Comparison of ENCODE assay signal across 16 cellular contexts in genomic region chr15:75446146-75446545, GRCh38. TPM values are rescaled to one million over a fixed set of nuclear protein-coding genes. Genes with fewer than 3 reads are reported as not detected.
DNase-seq lines count a peak whose midpoint lies in the region; ATAC-seq and TF ChIP-seq lines count a peak whose summit lies in the region.
"Had no signal": no experiment of that assay in that cellular context is flagged by ENCODE, and none has a peak within 500 bp of the region (broad histone marks: within the 10 kb centered on the region; RNA-seq: fewer than 3 reads in every experiment).

No MANE protein-coding gene starts in this region.

- ATAC-seq in activated naive CD4-positive, alpha-beta T cell treated with anti-CD3 and anti-CD28 coated beads, Interleukin-2, amount 50 U/mL, for 72 hours = no peak
- no peak for ATAC-seq in HG03520 (IDR thresholded peaks at IDR 0.05; ENCODE audit: unreplicated experiment)
- ATAC-seq: mucosa of descending colon had no signal

- no peak overlapping the region for H3K4me3 ChIP-seq in tibial artery
- H3K4me3 ChIP-seq: adrenal gland, mucosa of descending colon, prostate gland had no signal

- H3K27me3 ChIP-seq in tibial artery = no peaks in the 10 kb centered on the region
- H3K27me3 ChIP-seq: adrenal gland had no signal

- H3K27ac ChIP-seq in tibial artery = no peak overlapping the region
- H3K27ac ChIP-seq: adrenal gland, prostate gland had no signal

- CTCF ChIA-PET in activated naive CD4-positive, alpha-beta T cell treated with anti-CD3 and anti-CD28 coated beads for 36 hours (lab: Charles Lee) = interaction anchor here (0.8 to 2.6 kb wide), 3 partner anchors 10 to 80 kb away, joined by 3 to 12 read pairs (median 3); partner anchors contain the start of gene MAN2C1

- peak; percentile 18 for DNase-seq in activated naive CD4-positive, alpha-beta T cell treated with anti-CD3 and anti-CD28 coated beads for 36 hours
- DNase-seq in activated naive CD4-positive, alpha-beta T cell treated with Interleukin-2 at 50 U/mL for 16 hours = no peak
- DNase-seq in KBM-7 = peak; percentile 45
- DNase-seq in activated naive CD4-positive, alpha-beta T cell treated with anti-CD3 and anti-CD28 coated beads, Interleukin-2, amount 50 U/mL, for 72 hours (ENCODE audit: low spot score in 2 of 2) = no peak
- DNase-seq in stimulated activated CD8-positive, alpha-beta memory T cell treated with anti-CD3 and anti-CD28 coated beads, Interleukin-4, amount 100 ng/mL, for 48 hours = peak; percentile 42
- no peak for DNase-seq in tibial artery
- DNase-seq in DMS79 (lab: John Stamatoyannopoulos, UW) = no peak
- DNase-seq: activated CD4-positive, CD25-positive, alpha-beta regulatory T cell treated with anti-CD3 and anti-CD28 coated beads, Interleukin-2, amount 50 U/mL, for 72 hours; adrenal gland; mucosa of descending colon; NCI-H1048; NCI-H345; SK-N-SH had no signal

- peaks cover 0 to 38% (median 22%) of the 10 kb centered on the region in 4 donors for H3K4me1 ChIP-seq in tibial artery

- no peaks in the 10 kb centered on the region for H3K27me3 Mint-ChIP-seq in activated naive CD4-positive, alpha-beta T cell treated with anti-CD3 and anti-CD28 coated beads for 36 hours (ENCODE audit: low read depth)
- H3K27me3 Mint-ChIP-seq: type B pancreatic cell had no signal

- peak overlapping the region; percentile 74 for H3K27ac Mint-ChIP-seq in activated naive CD4-positive, alpha-beta T cell treated with anti-CD3 and anti-CD28 coated beads for 36 hours
- peak overlapping the region; percentile 2 to 66 for H3K27ac Mint-ChIP-seq in activated naive CD4-positive, alpha-beta T cell treated with anti-CD3 and anti-CD28 coated beads, Interleukin-2, amount 50 U/mL, for 72 hours
- H3K27ac Mint-ChIP-seq: type B pancreatic cell had no signal

- TF ChIP-seq CTCF in tibial artery (IDR thresholded peaks at IDR 0.05) = no peak

- no peaks in the 10 kb centered on the region for H3K9me3 Mint-ChIP-seq in activated naive CD4-positive, alpha-beta T cell treated with anti-CD3 and anti-CD28 coated beads for 36 hours
- H3K9me3 Mint-ChIP-seq in activated naive CD4-positive, alpha-beta T cell treated with anti-CD3 and anti-CD28 coated beads, Interleukin-2, amount 50 U/mL, for 72 hours = no peaks in the 10 kb centered on the region
- H3K9me3 Mint-ChIP-seq: type B pancreatic cell had no signal

- no peaks in the 10 kb centered on the region for H3K36me3 ChIP-seq in tibial artery
- H3K36me3 ChIP-seq: adrenal gland, prostate gland had no signal

- no peak overlapping the region for H3K4me3 Mint-ChIP-seq in activated naive CD4-positive, alpha-beta T cell treated with anti-CD3 and anti-CD28 coated beads for 36 hours
- H3K4me3 Mint-ChIP-seq: type B pancreatic cell had no signal

- H3K9me3 ChIP-seq in tibial artery = no peaks in the 10 kb centered on the region
- H3K9me3 ChIP-seq: adrenal gland, mucosa of descending colon, prostate gland, SK-N-SH had no signal

- in situ Hi-C loops in KBM-7 (cut with MboI; ENCODE audit: low pct_unique_long_range_greater_than_20kb, low sequenced_read_pairs) = no loop called here

- peaks cover 14% of the 10 kb centered on the region for H3K36me3 Mint-ChIP-seq in activated naive CD4-positive, alpha-beta T cell treated with anti-CD3 and anti-CD28 coated beads for 36 hours (ENCODE audit: low read depth)
- peaks cover 4 to 25% of the 10 kb centered on the region in 2 donors for H3K36me3 Mint-ChIP-seq in activated naive CD4-positive, alpha-beta T cell treated with anti-CD3 and anti-CD28 coated beads, Interleukin-2, amount 50 U/mL, for 72 hours

- H3K4me1 Mint-ChIP-seq in activated naive CD4-positive, alpha-beta T cell treated with anti-CD3 and anti-CD28 coated beads for 36 hours (ENCODE audit: low read depth) = peaks cover 70% of the 10 kb centered on the region

- intact Hi-C loops in activated naive CD4-positive, alpha-beta T cell treated with anti-CD3 and anti-CD28 coated beads for 36 hours (cut with micrococcal nuclease) = loop anchor here (2.0 kb wide), 1 partner anchor 39 kb away; no protein-coding TSS in a partner anchor
- intact Hi-C loops in tibial artery (cut with DNase I; ENCODE audit: low total_unique reads) = no loop called here

RNA-seq across cellular contexts. Expression of gene SIN3A, which starts 5.3 kb away (rescaled TPM):
- 10 to 100 TPM; 83.6 to 84.7 TPM for total RNA-seq in activated naive CD4-positive, alpha-beta T cell treated with anti-CD3 and anti-CD28 coated beads for 36 hours
- 100 to 1,000 TPM; 104 to 123 TPM for total RNA-seq in activated naive CD4-positive, alpha-beta T cell treated with anti-CD3 and anti-CD28 coated beads, Interleukin-2, amount 50 U/mL, for 72 hours

Comparison
In these comparisons a context has a peak if more than half of its experiments do, and no peak if none do; other contexts are left out.
1. DNase-seq: peak in activated naive CD4-positive, alpha-beta T cell treated with anti-CD3 and anti-CD28 coated beads for 36 hours (single experiment), KBM-7 (single experiment) and stimulated activated CD8-positive, alpha-beta memory T cell treated with anti-CD3 and anti-CD28 coated beads, Interleukin-4, amount 100 ng/mL, for 48 hours (single experiment); none in activated naive CD4-positive, alpha-beta T cell treated with Interleukin-2 at 50 U/mL for 16 hours (single experiment), activated naive CD4-positive, alpha-beta T cell treated with anti-CD3 and anti-CD28 coated beads, Interleukin-2, amount 50 U/mL, for 72 hours (0 of 2), tibial artery (0 of 2) and DMS79 (single experiment).